ENCODE assay signal across 10 cellular contexts in genomic region chr1:179586107-179586823, GRCh38. TPM values are rescaled to one million over a fixed set of nuclear protein-coding genes. Genes with fewer than 3 reads are reported as not detected.
DNase-seq lines count a peak whose midpoint lies in the region; ATAC-seq lines count a peak whose summit lies in the region.
"Had no signal": no experiment of that assay in that cellular context is flagged by ENCODE, and none has a peak within 500 bp of the region (broad histone marks: within the 10 kb centered on the region; RNA-seq: fewer than 3 reads in every experiment).

No MANE protein-coding gene starts in this region.

- peaks cover 4% of the 10 kb centered on the region for H3K9me3 ChIP-seq in thymus (ENCODE audit: control insufficient read depth)

- ATAC-seq in left colon (peak; percentile 92), GM19035 (IDR thresholded peaks at IDR 0.05; ENCODE audit: unreplicated experiment) (no peak), GM19328 (IDR thresholded peaks at IDR 0.05; ENCODE audit: unreplicated experiment) (no peak)

- H3K27me3 ChIP-seq in thymus (ENCODE audit: control insufficient read depth, insufficient read depth) = peaks cover 21% of the 10 kb centered on the region

- intact Hi-C loops in left colon (cut with DNase I, micrococcal nuclease) = no loop called here

- peak; percentile 79 for DNase-seq in Daoy (ENCODE audit: low read depth)
- DNase-seq in NCI-H2107 treated with DMSO at 0.1 percent for 48 hours (lab: John Stamatoyannopoulos, UW; ENCODE audit: unreplicated experiment) = peak; percentile 19
- DNase-seq in cerebellar cortex (ENCODE audit: low spot score) = peak; percentile 5
- peak; percentile 64 to 72 for DNase-seq in left colon
- no peak for DNase-seq in activated CD4-positive, alpha-beta T cell treated with anti-CD3 and anti-CD28 coated beads, Interleukin-2, amount 50 U/mL, for 4 hours

- peak overlapping the region; percentile 7 for H3K4me3 ChIP-seq in thymus (ENCODE audit: low read length)

- WGBS in thymus = 13% methylated on average over 60 of the region's 60 CpGs

- no peaks in the 10 kb centered on the region for H3K36me3 ChIP-seq in thymus (ENCODE audit: control insufficient read depth, insufficient read depth)

- H3K27ac ChIP-seq in thymus (ENCODE audit: low read depth) = no peak overlapping the region
- H3K27ac ChIP-seq: KMS-11 had no signal

- no peaks in the 10 kb centered on the region for H3K4me1 ChIP-seq in thymus (ENCODE audit: control insufficient read depth, insufficient read depth, low read length)

RNA-seq across cellular contexts. Expression of gene TDRD5, which starts 5.4 kb away (rescaled TPM):
- total RNA-seq in Daoy (2014; rRNA removed; shearing (Covaris generic)) = 0.03 and 0.34 TPM in 2 replicates
- 1 to 10 TPM in 1 of 2 donors, under 1 TPM in 1; 0.92 to 1.9 TPM for total RNA-seq in left colon
- polyA plus RNA-seq in thymus = 0.66 TPM
- total RNA-seq: pulmonary artery endothelial cell had no signal

RNA-seq across cellular contexts. Expression of gene NPHS2, which starts 10.5 kb away (rescaled TPM):
- not detected in 2 replicates for total RNA-seq in Daoy (2014; rRNA removed; shearing (Covaris generic))
- total RNA-seq in left colon = under 1 TPM in 1 of 2 donors, not detected in 1; 0.20 TPM
- polyA plus RNA-seq in thymus = 0.02 TPM
- total RNA-seq: pulmonary artery endothelial cell had no signal

Comparison
In these comparisons a context has a peak if more than half of its experiments do, and no peak if none do; other contexts are left out.
1. DNase-seq: peak in Daoy (single experiment), NCI-H2107 treated with DMSO at 0.1 percent for 48 hours (single experiment), cerebellar cortex (single experiment) and left colon (2 of 2); none in activated CD4-positive, alpha-beta T cell treated with anti-CD3 and anti-CD28 coated beads, Interleukin-2, amount 50 U/mL, for 4 hours (0 of 2).